ENCODE assay signal across 8 cellular contexts in the genomic region with DNA sequence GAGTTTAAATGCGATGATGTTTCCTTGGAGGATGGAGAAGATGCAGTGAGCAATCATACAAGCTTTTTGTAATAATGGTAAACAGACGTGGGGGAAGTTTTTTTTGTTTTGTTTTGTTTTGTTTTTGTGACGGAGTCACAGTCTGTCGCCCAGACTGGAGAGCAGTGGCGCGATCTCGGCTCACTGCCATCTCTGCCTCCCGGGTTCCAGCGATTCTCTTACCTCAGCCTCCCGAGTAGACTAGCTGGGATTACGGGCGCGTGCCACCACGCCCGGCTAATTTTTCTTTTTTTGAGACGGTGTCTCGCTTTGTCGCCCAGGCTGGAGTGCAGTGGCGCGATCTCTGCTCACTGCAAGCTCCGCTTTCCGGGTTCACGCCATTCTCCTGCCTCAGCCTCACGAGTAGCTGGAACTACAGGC. TPM values are rescaled to one million over a fixed set of nuclear protein-coding genes. Genes with fewer than 3 reads are reported as not detected.
DNase-seq lines count a peak whose midpoint lies in the region; ATAC-seq and TF ChIP-seq lines count a peak whose summit lies in the region.
"Not testable (repeated sequence)": the region's sequence is repeated elsewhere in the genome, so short reads cannot be mapped to it uniquely, and the experiment has no call there.

No MANE protein-coding gene starts in this region.

- peaks cover 24% of the 10 kb centered on the region for H3K36me3 ChIP-seq in CD4-positive, alpha-beta memory T cell (ENCODE audit: insufficient read depth, low read length)
- H3K36me3 ChIP-seq in OCI-LY7 (ENCODE audit: insufficient read depth, low read length) = peaks cover 58% of the 10 kb centered on the region

- H3K4me3 ChIP-seq in CD4-positive, alpha-beta memory T cell (ENCODE audit: low read length in 2 of 2) = peak overlapping the region; percentile 90 to 97
- H3K4me3 ChIP-seq in OCI-LY7 (ENCODE audit: low read depth, low read length, poor library complexity, severe bottlenecking) = peak overlapping the region; percentile 99

- H3K9me3 ChIP-seq in CD4-positive, alpha-beta memory T cell (ENCODE audit: control insufficient read depth in 1 of 2, low read length in 2 of 2); OCI-LY7 (ENCODE audit: low read length): not testable (repeated sequence)

- H3K4me3 Mint-ChIP-seq in CD4-positive, alpha-beta memory T cell = peak overlapping the region; percentile 96 to 99 (median 98)
- H3K4me3 Mint-ChIP-seq in HFFc6 = peak overlapping the region; percentile 96
- H3K4me3 Mint-ChIP-seq in naive thymus-derived CD8-positive, alpha-beta T cell = peak overlapping the region; percentile 94 to 100 (median 98)

- not testable (repeated sequence) for H3K27me3 Mint-ChIP-seq in CD4-positive, alpha-beta memory T cell; HFFc6 (ENCODE audit: insufficient read depth); naive thymus-derived CD8-positive, alpha-beta T cell

- H3K4me1 ChIP-seq in CD4-positive, alpha-beta memory T cell (ENCODE audit: insufficient read depth, low read length) = peaks cover 75% of the 10 kb centered on the region
- H3K4me1 ChIP-seq in OCI-LY7 (ENCODE audit: insufficient read depth, low read length, poor library complexity, severe bottlenecking) = peaks cover 58% of the 10 kb centered on the region

- intact Hi-C loops in CD4-positive, alpha-beta memory T cell (cut with micrococcal nuclease) = loop anchor here (5.0 kb wide), 2 partner anchors 128 to 272 kb away; a partner anchor contains a TSS
- intact Hi-C loops in OCI-LY7 (cut with micrococcal nuclease; ENCODE audit: unreplicated experiment) = loop anchor here (5.0 to 10.0 kb wide), 2 partner anchors 122 to 960 kb away; a partner anchor contains a TSS
- intact Hi-C loops in left cardiac atrium (cut with DNase I) = not testable (repeated sequence)

- peak; percentile 8 to 22 for ATAC-seq in left cardiac atrium
- peak; percentile 16 to 37 for ATAC-seq in naive thymus-derived CD8-positive, alpha-beta T cell

- POLR2A ChIA-PET in CD4-positive, alpha-beta memory T cell (lab: Charles Lee; ENCODE audit: partially characterized antibody) = interaction anchor here (0.7 to 4.8 kb wide), 14 partner anchors 10 to 1214 kb away, joined by 3 to 58 read pairs (median 6); a partner anchor contains a TSS
- POLR2A ChIA-PET in OCI-LY7 (lab: Charles Lee) = interaction anchor here (0.6 to 1.9 kb wide), 4 partner anchors 9 to 258 kb away, joined by 3 to 6 read pairs (median 6); a partner anchor contains a TSS
- POLR2A ChIA-PET in naive thymus-derived CD8-positive, alpha-beta T cell (lab: Charles Lee) = interaction anchor here (0.6 to 3.3 kb wide), 5 partner anchors 118 to 273 kb away, joined by 3 to 38 read pairs (median 4); a partner anchor contains a TSS

- H3K36me3 Mint-ChIP-seq in CD4-positive, alpha-beta memory T cell = peaks cover 16 to 65% of the 10 kb centered on the region in 2 donors
- H3K36me3 Mint-ChIP-seq in HFFc6 (ENCODE audit: low read depth) = peaks cover 46% of the 10 kb centered on the region
- H3K36me3 Mint-ChIP-seq in naive thymus-derived CD8-positive, alpha-beta T cell = peaks cover 10 to 41% (median 12%) of the 10 kb centered on the region in 3 donors

- peaks cover 25% of the 10 kb centered on the region for H4K20me1 ChIP-seq in OCI-LY7 (ENCODE audit: insufficient read depth, low read length)

- H3K79me2 ChIP-seq in OCI-LY7 (ENCODE audit: insufficient read depth, low read depth, low read length) = peaks cover 88% of the 10 kb centered on the region

- not testable (repeated sequence) for TF ChIP-seq CTCF in HFFc6 (IDR thresholded peaks at IDR 0.05); OCI-LY7 (conservative IDR thresholded peaks at IDR 0.05; ENCODE audit: low read length)

- peaks cover 42 to 86% (median 62%) of the 10 kb centered on the region in 4 donors for H3K4me1 Mint-ChIP-seq in CD4-positive, alpha-beta memory T cell
- H3K4me1 Mint-ChIP-seq in HFFc6 (ENCODE audit: low read depth) = peaks cover 65% of the 10 kb centered on the region
- H3K4me1 Mint-ChIP-seq in naive thymus-derived CD8-positive, alpha-beta T cell = peaks cover 21 to 81% (median 67%) of the 10 kb centered on the region in 4 donors

- CTCF ChIA-PET in CD4-positive, alpha-beta memory T cell (lab: Charles Lee; ENCODE audit: partially characterized antibody) = interaction anchor here (1.2 to 5.8 kb wide), 7 partner anchors 9 to 272 kb away, joined by 3 to 30 read pairs (median 4); a partner anchor contains a TSS
- CTCF ChIA-PET in OCI-LY7 (lab: Charles Lee; ENCODE audit: unreplicated experiment) = interaction anchor here (0.5 kb wide), 1 partner anchor 33 kb away, joined by 4 read pairs; no protein-coding TSS in a partner anchor

- BruUV-seq in OCI-LY7 (replicated peaks; lab: Mats Ljungman, UMichigan) = TSS peak; percentile 78

- peak overlapping the region; percentile 45; the same call in 1 of the 2 replicates for H2AFZ ChIP-seq in OCI-LY7 (ENCODE audit: low read length)

- not testable (repeated sequence) for H3K9me2 ChIP-seq in OCI-LY7 (ENCODE audit: insufficient read depth, low read length)

- peak overlapping the region; percentile 97 to 100 (median 99) for H3K27ac Mint-ChIP-seq in CD4-positive, alpha-beta memory T cell
- peak overlapping the region; percentile 96 for H3K27ac Mint-ChIP-seq in HFFc6
- H3K27ac Mint-ChIP-seq in naive thymus-derived CD8-positive, alpha-beta T cell = peak overlapping the region; percentile 96 to 100 (median 99)

- DNase-seq in CD4-positive, alpha-beta memory T cell = peak in 3 of 5 donors; percentile 55 to 62 (median 57)
- not testable (repeated sequence) for DNase-seq in HFFc6, left cardiac atrium
- DNase-seq in OCI-LY7 (ENCODE audit: low spot score) = peak; percentile 40
- peak; percentile 64 for DNase-seq in activated CD8-positive, alpha-beta memory T cell treated with anti-CD3 and anti-CD28 coated beads, Interleukin-2, amount 50 U/mL, for 48 hours
- peak; percentile 57 for DNase-seq in central memory CD4-positive, alpha-beta T cell
- DNase-seq in naive thymus-derived CD8-positive, alpha-beta T cell = peak in 6 of 10 donors; percentile 10 to 44 (median 27)
- peak in 4 of 6 experiments; percentile 19 to 37 (median 30) for DNase-seq in stimulated activated naive CD4-positive, alpha-beta T cell (lab: John Stamatoyannopoulos, UW)

- not testable (repeated sequence) for H3K9me3 Mint-ChIP-seq in CD4-positive, alpha-beta memory T cell; HFFc6; naive thymus-derived CD8-positive, alpha-beta T cell

- H3K27me3 ChIP-seq in CD4-positive, alpha-beta memory T cell (ENCODE audit: insufficient read depth, low read length) = not testable (repeated sequence)

- H3K4me2 ChIP-seq in OCI-LY7 (ENCODE audit: low read length) = peak overlapping the region; percentile 87

- peak overlapping the region; percentile 86 for H3K27ac ChIP-seq in CD4-positive, alpha-beta memory T cell (ENCODE audit: low read depth, low read length)
- peak overlapping the region; percentile 88 for H3K27ac ChIP-seq in OCI-LY7 (ENCODE audit: low read depth, low read length, poor library complexity, severe bottlenecking)

RNA-seq across cellular contexts. Expression of a gene that starts 0.8 kb away (rescaled TPM):
- total RNA-seq in CD4-positive, alpha-beta memory T cell = 100 to 1,000 TPM; 289 to 291 TPM
- polyA plus RNA-seq in CD4-positive, alpha-beta memory T cell = 100 to 1,000 TPM; 105 to 149 TPM
- total RNA-seq in HFFc6 (2021; fragmentation: NEBNext Ultra II Directional; extraction: Animal tissue kit (Norgen Biotek cat#: 25700)) = 100 to 1,000 TPM; 289 to 358 (median 312) TPM
- 140 and 195 TPM in 2 replicates for total RNA-seq in OCI-LY7 (2014; rRNA removed; shearing (Covaris generic))
- total RNA-seq in OCI-LY7 (2022) (406 and 441 TPM in 2 replicates), left cardiac atrium (100 to 1,000 TPM; 119 to 165 TPM)
- 100 to 1,000 TPM; 270 to 277 TPM for total RNA-seq in naive thymus-derived CD8-positive, alpha-beta T cell
- polyA plus RNA-seq in naive thymus-derived CD8-positive, alpha-beta T cell = 100 to 1,000 TPM in 2 of 3 donors, 10 to 100 TPM in 1; 85.9 to 120 (median 104) TPM

RNA-seq across cellular contexts. Expression of a gene that starts 1.1 kb away (rescaled TPM):
- total RNA-seq in CD4-positive, alpha-beta memory T cell = 10 to 100 TPM; 66.5 to 68.9 TPM
- 10 to 100 TPM; 37.0 to 70.4 TPM for polyA plus RNA-seq in CD4-positive, alpha-beta memory T cell
- total RNA-seq in HFFc6 (2021; fragmentation: NEBNext Ultra II Directional; extraction: Animal tissue kit (Norgen Biotek cat#: 25700)) = 10 to 100 TPM; 70.2 to 91.7 (median 80.2) TPM
- total RNA-seq in OCI-LY7 (2014; rRNA removed; shearing (Covaris generic)) = 41.9 and 48.8 TPM in 2 replicates
- 91.6 and 100 TPM in 2 replicates for total RNA-seq in OCI-LY7 (2022)
- total RNA-seq in left cardiac atrium = 10 to 100 TPM; 33.9 to 41.2 TPM
- 10 to 100 TPM; 57.4 to 57.6 TPM for total RNA-seq in naive thymus-derived CD8-positive, alpha-beta T cell
- 10 to 100 TPM; 52.4 to 58.6 (median 52.8) TPM for polyA plus RNA-seq in naive thymus-derived CD8-positive, alpha-beta T cell
